ENCODE assay signal across 15 cellular contexts in genomic region chr22:49530671-49531532, GRCh38.
"Had no signal": no experiment of that assay in that cellular context is flagged by ENCODE, and none has a peak within 500 bp of the region (broad histone marks: within the 10 kb centered on the region; RNA-seq: fewer than 3 reads in every experiment).

No MANE protein-coding gene starts in this region.

- H3K27ac Mint-ChIP-seq: activated CD4-positive, alpha-beta memory T cell treated with anti-CD3 and anti-CD28 coated beads, Interleukin-2, amount 10 ng/mL, durations not matched to agents 7 days and 5 days; activated CD8-positive, alpha-beta memory T cell treated with anti-CD3 and anti-CD28 coated beads, Interleukin-2, amount 10 ng/mL, durations not matched to agents 7 days and 5 days; activated naive CD8-positive, alpha-beta T cell had no signal

- ATAC-seq: activated CD8-positive, alpha-beta memory T cell treated with anti-CD3 and anti-CD28 coated beads, Interleukin-2, amount 10 ng/mL, durations not matched to agents 7 days and 5 days; left cardiac atrium; naive thymus-derived CD8-positive, alpha-beta T cell; stimulated activated naive CD8-positive, alpha-beta T cell treated with anti-CD3 and anti-CD28 coated beads, Interleukin-15, Interleukin-2, amounts not matched to agents 100 U/mL and 50 U/mL, for 24 hours had no signal

- H3K4me1 Mint-ChIP-seq: activated CD8-positive, alpha-beta memory T cell treated with anti-CD3 and anti-CD28 coated beads, Interleukin-2, amount 10 ng/mL, durations not matched to agents 7 days and 5 days had no signal

- H3K4me3 Mint-ChIP-seq: activated CD4-positive, alpha-beta memory T cell treated with anti-CD3 and anti-CD28 coated beads, Interleukin-2, amount 10 ng/mL, durations not matched to agents 7 days and 5 days; activated CD8-positive, alpha-beta memory T cell treated with anti-CD3 and anti-CD28 coated beads, Interleukin-2, amount 10 ng/mL, durations not matched to agents 7 days and 5 days; activated naive CD8-positive, alpha-beta T cell; naive thymus-derived CD8-positive, alpha-beta T cell had no signal

- H3K27me3 ChIP-seq: tibial nerve, uterus had no signal

- H3K9me3 ChIP-seq: uterus had no signal

- DNase-seq: activated CD4-positive, alpha-beta memory T cell treated with anti-CD3 and anti-CD28 coated beads, Interleukin-2, amount 10 ng/mL, durations not matched to agents 7 days and 5 days; activated CD4-positive, alpha-beta T cell treated with anti-CD3 and anti-CD28 coated beads for 48 hours; activated CD4-positive, CD25-positive, alpha-beta regulatory T cell; activated CD8-positive, alpha-beta memory T cell treated with anti-CD3 and anti-CD28 coated beads, Interleukin-2, amount 10 ng/mL, durations not matched to agents 7 days and 5 days; effector CD4-positive, alpha-beta T cell; left cardiac atrium; mesenchymal stem cell; naive thymus-derived CD8-positive, alpha-beta T cell; retina; stimulated activated CD4-positive, alpha-beta T cell treated with anti-CD3 and anti-CD28 coated beads, Interleukin-12 subunit alpha, Interleukin-12 subunit beta, amount 100 ng/mL, for 4 hours; stimulated activated CD4-positive, alpha-beta T cell treated with anti-CD3 and anti-CD28 coated beads, Interleukin-2, amount 100 ng/mL, for 24 hours; stimulated activated naive CD8-positive, alpha-beta T cell treated with anti-CD3 and anti-CD28 coated beads, Interleukin-15, Interleukin-2, amounts not matched to agents 100 U/mL and 50 U/mL, for 24 hours; uterus had no signal

- H3K27me3 Mint-ChIP-seq: activated CD4-positive, alpha-beta memory T cell treated with anti-CD3 and anti-CD28 coated beads, Interleukin-2, amount 10 ng/mL, durations not matched to agents 7 days and 5 days; activated CD8-positive, alpha-beta memory T cell treated with anti-CD3 and anti-CD28 coated beads, Interleukin-2, amount 10 ng/mL, durations not matched to agents 7 days and 5 days; activated naive CD8-positive, alpha-beta T cell had no signal

- H3K4me1 ChIP-seq: tibial nerve, uterus had no signal

- H3K27ac ChIP-seq: tibial nerve, uterus had no signal

- H3K9me3 Mint-ChIP-seq: activated CD4-positive, alpha-beta memory T cell treated with anti-CD3 and anti-CD28 coated beads, Interleukin-2, amount 10 ng/mL, durations not matched to agents 7 days and 5 days had no signal

- H3K36me3 ChIP-seq: tibial nerve, uterus had no signal

- H3K36me3 Mint-ChIP-seq: activated CD8-positive, alpha-beta memory T cell treated with anti-CD3 and anti-CD28 coated beads, Interleukin-2, amount 10 ng/mL, durations not matched to agents 7 days and 5 days had no signal

- H3K4me3 ChIP-seq: tibial nerve, uterus had no signal
